ENCODE assay signal across 23 cellular contexts in genomic region chr9:135187365-135187764, GRCh38.
"Had no signal": no experiment of that assay in that cellular context is flagged by ENCODE, and none has a peak within 500 bp of the region (broad histone marks: within the 10 kb centered on the region; RNA-seq: fewer than 3 reads in every experiment).

No MANE protein-coding gene starts in this region.

- H3K9me3 ChIP-seq: colonic mucosa, esophagus muscularis mucosa, gastroesophageal sphincter, heart right ventricle, left ventricle myocardium inferior, lower lobe of right lung, mucosa of descending colon had no signal

- H3K36me3 ChIP-seq: colonic mucosa, esophagus muscularis mucosa, gastroesophageal sphincter, heart right ventricle, left ventricle myocardium inferior, lower lobe of right lung had no signal

- H3K4me1 ChIP-seq: colonic mucosa, foreskin keratinocyte, lower lobe of right lung had no signal

- H3K27ac ChIP-seq: colonic mucosa, dorsolateral prefrontal cortex, esophagus muscularis mucosa, foreskin keratinocyte, gastroesophageal sphincter, heart right ventricle, left ventricle myocardium inferior, lower lobe of right lung had no signal

- DNase-seq: colonic mucosa; dermis blood vessel endothelial cell; dorsolateral prefrontal cortex; effector CD4-positive, alpha-beta T cell; effector memory CD4-positive, alpha-beta T cell; foreskin keratinocyte; glutamatergic neuron; heart right ventricle; hippocampal formation; kidney glomerular epithelial cell; left colon; left ventricle myocardium inferior; lower lobe of right lung; mesenchymal stem cell; naive B cell had no signal

- FAIRE-seq: endothelial cell of umbilical vein, frontal cortex, islet of Langerhans, keratinocyte had no signal

- ATAC-seq: foreskin keratinocyte, gastroesophageal sphincter, left colon, left lobe of liver, mucosa of descending colon had no signal

- H3K27me3 ChIP-seq: colonic mucosa, foreskin keratinocyte had no signal

- H3K4me3 ChIP-seq: colonic mucosa, dorsolateral prefrontal cortex, esophagus muscularis mucosa, gastroesophageal sphincter, heart right ventricle, left ventricle myocardium inferior, lower lobe of right lung, mucosa of descending colon had no signal
